14 cellular contexts compared by ENCODE assay signal in the genomic region with DNA sequence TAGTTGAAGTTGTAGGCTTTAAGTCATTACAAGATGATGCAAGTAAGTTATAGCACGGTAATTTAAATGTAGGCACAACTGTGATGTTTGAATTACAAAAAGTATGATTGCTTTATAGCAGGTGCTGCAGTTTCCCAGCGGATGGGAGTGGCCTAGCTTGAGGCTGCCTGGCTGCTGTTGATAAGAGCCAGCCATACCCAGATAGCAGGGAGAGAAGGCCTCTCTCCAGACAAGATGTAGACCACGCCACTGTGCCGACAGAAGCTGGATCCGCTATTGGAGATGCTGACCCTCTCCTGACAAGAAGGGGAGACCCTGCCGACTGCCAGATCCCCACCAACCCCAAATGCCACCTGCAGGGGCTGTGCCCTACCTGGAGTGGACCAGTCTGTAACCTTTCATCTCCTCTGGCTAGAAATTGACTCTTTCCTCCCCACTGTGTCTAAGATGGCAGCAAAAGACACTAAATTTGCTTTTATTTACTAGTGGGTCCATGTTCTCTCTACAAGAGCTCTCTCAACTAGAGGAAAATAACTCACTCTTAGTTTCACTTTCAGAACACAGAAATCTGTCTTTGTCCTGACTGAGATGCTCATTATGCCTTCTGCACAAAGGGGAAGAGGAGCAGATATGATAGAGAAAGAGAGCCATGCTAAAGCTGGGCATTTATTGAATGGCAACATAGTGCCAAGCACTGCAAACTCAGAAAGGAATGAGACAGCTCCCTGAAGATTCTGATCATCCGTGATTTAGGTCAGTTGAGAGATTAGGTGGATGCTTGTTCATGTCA.
A peak's percentile ranks its signal among the peaks of the same experiment; 100 is the strongest.
DNase-seq lines count a peak whose midpoint lies in the region; ATAC-seq and TF ChIP-seq lines count a peak whose summit lies in the region.
"Had no signal": no experiment of that assay in that cellular context is flagged by ENCODE, and none has a peak within 500 bp of the region (broad histone marks: within the 10 kb centered on the region; RNA-seq: fewer than 3 reads in every experiment).

No MANE protein-coding gene starts in this region.

- DNase-seq in right cardiac atrium (no peak), right atrium auricular region (ENCODE audit: low spot score) (no peak), OCI-LY7 (ENCODE audit: low spot score) (peak; percentile 18), body of pancreas (peak; percentile 46 to 77 (median 68)), NAMALWA (ENCODE audit: low spot score) (no peak), dorsolateral prefrontal cortex (no peak)
- DNase-seq: anterior cingulate cortex; KG1; left cardiac atrium; stimulated activated CD4-positive, alpha-beta T cell treated with anti-CD3 and anti-CD28 coated beads, Interleukin-12 subunit alpha, Interleukin-12 subunit beta, amount 100 ng/mL, for 4 hours had no signal

- H4K20me1 ChIP-seq in OCI-LY7 (ENCODE audit: insufficient read depth, low read length): no peaks in the 10 kb centered on the region

- peak overlapping the region; percentile 32; the same call in 1 of the 2 replicates for H3K4me2 ChIP-seq in OCI-LY7 (ENCODE audit: low read length)

- BruUV-seq in OCI-LY7 (replicated peaks; lab: Mats Ljungman, UMichigan): no TSS peak

- H3K36me3 ChIP-seq in right atrium auricular region (no peaks in the 10 kb centered on the region), OCI-LY7 (ENCODE audit: insufficient read depth, low read length) (no peaks in the 10 kb centered on the region), body of pancreas (replicated peaks in 1 of 2; ENCODE audit: insufficient read depth in 1 of 2, low read depth in 2 of 2) (no peaks in the 10 kb centered on the region), thymus (ENCODE audit: control insufficient read depth, insufficient read depth) (no peaks in the 10 kb centered on the region)
- H3K36me3 ChIP-seq: gastroesophageal sphincter, neutrophil had no signal

- H3K4me1 ChIP-seq in right cardiac atrium (ENCODE audit: control insufficient read depth, insufficient read depth, low read length): no peaks in the 10 kb centered on the region
- no peaks in the 10 kb centered on the region for H3K4me1 ChIP-seq in right atrium auricular region
- peaks cover 9% of the 10 kb centered on the region for H3K4me1 ChIP-seq in OCI-LY7 (ENCODE audit: insufficient read depth, low read length, poor library complexity, severe bottlenecking)
- peaks cover 10% of the 10 kb centered on the region for H3K4me1 ChIP-seq in body of pancreas
- H3K4me1 ChIP-seq in thymus (ENCODE audit: control insufficient read depth, insufficient read depth, low read length): peaks cover 14% of the 10 kb centered on the region
- H3K4me1 ChIP-seq: gastroesophageal sphincter had no signal

- H3K9me2 ChIP-seq in OCI-LY7 (ENCODE audit: insufficient read depth, low read length): no peaks in the 10 kb centered on the region

- intact Hi-C loops in right cardiac atrium (cut with DNase I) (no loop called here), OCI-LY7 (cut with micrococcal nuclease; ENCODE audit: unreplicated experiment) (no loop called here), body of pancreas (cut with DNase I) (no loop called here), dorsolateral prefrontal cortex (cut with DNase I) (no loop called here)

- CTCF ChIA-PET in OCI-LY7 (lab: Charles Lee; ENCODE audit: unreplicated experiment): no interaction called here

- H3K4me3 ChIP-seq in right cardiac atrium (ENCODE audit: low read length) (no peak overlapping the region), right atrium auricular region (no peak overlapping the region), OCI-LY7 (ENCODE audit: low read depth, low read length, poor library complexity, severe bottlenecking) (no peak overlapping the region), body of pancreas (no peak overlapping the region), thymus (ENCODE audit: low read length) (peak overlapping the region; percentile 5), dorsolateral prefrontal cortex (no peak overlapping the region)
- H3K4me3 ChIP-seq: gastroesophageal sphincter had no signal

- H3K27me3 ChIP-seq in right cardiac atrium (ENCODE audit: control insufficient read depth, insufficient read depth): no peaks in the 10 kb centered on the region
- no peaks in the 10 kb centered on the region for H3K27me3 ChIP-seq in right atrium auricular region
- no peaks in the 10 kb centered on the region for H3K27me3 ChIP-seq in body of pancreas
- H3K27me3 ChIP-seq in thymus (ENCODE audit: control insufficient read depth, insufficient read depth): no peaks in the 10 kb centered on the region
- H3K27me3 ChIP-seq in dorsolateral prefrontal cortex: no peaks in the 10 kb centered on the region
- H3K27me3 ChIP-seq: gastroesophageal sphincter had no signal

- TF ChIP-seq CTCF in right atrium auricular region (IDR thresholded peaks at IDR 0.05) (no peak), OCI-LY7 (conservative IDR thresholded peaks at IDR 0.05; ENCODE audit: low read length) (no peak), body of pancreas (IDR thresholded peaks at IDR 0.05) (no peak), dorsolateral prefrontal cortex (IDR thresholded peaks at IDR 0.05 in 54 of 56, conservative IDR thresholded peaks at IDR 0.05 in 2 of 56; ENCODE audit: low read depth in 1 of 56, partially characterized antibody in 56 of 56) (no peak)

- POLR2A ChIA-PET in OCI-LY7 (lab: Charles Lee): no interaction called here

- no peak for TF ChIP-seq POLR2A in body of pancreas (IDR thresholded peaks at IDR 0.05)

- H3K27ac ChIP-seq in right cardiac atrium (ENCODE audit: low read length) (no peak overlapping the region), right atrium auricular region (no peak overlapping the region), OCI-LY7 (ENCODE audit: low read depth, low read length, poor library complexity, severe bottlenecking) (no peak overlapping the region), body of pancreas (no peak overlapping the region), thymus (ENCODE audit: low read depth) (peak overlapping the region; percentile 33), dorsolateral prefrontal cortex (peak overlapping the region in 1 of 59 donors; percentile 32)
- H3K27ac ChIP-seq: gastroesophageal sphincter, neutrophil had no signal

- peak overlapping the region; percentile 61; the same call in 1 of the 2 replicates for H2AFZ ChIP-seq in OCI-LY7 (ENCODE audit: low read length)

- H3K9me3 ChIP-seq in right cardiac atrium (ENCODE audit: control insufficient read depth, low read length) (no peaks in the 10 kb centered on the region), right atrium auricular region (peaks cover 0 to 10% of the 10 kb centered on the region in 2 donors), OCI-LY7 (ENCODE audit: low read length) (no peaks in the 10 kb centered on the region), body of pancreas (no peaks in the 10 kb centered on the region), thymus (ENCODE audit: control insufficient read depth) (no peaks in the 10 kb centered on the region)
- H3K9me3 ChIP-seq: neutrophil had no signal

- H3K79me2 ChIP-seq in OCI-LY7 (ENCODE audit: insufficient read depth, low read depth, low read length): no peaks in the 10 kb centered on the region

- peak; percentile 36 to 45 for ATAC-seq in right cardiac atrium
- peak; percentile 75 for ATAC-seq in body of pancreas
- no peak for ATAC-seq in HG02763 (IDR thresholded peaks at IDR 0.05; ENCODE audit: unreplicated experiment)
- ATAC-seq: gastroesophageal sphincter had no signal

- 38% methylated on average over 7 of the region's 7 CpGs for WGBS in right cardiac atrium
- 29 to 33% methylated on average over 6 to 7 of the region's 7 CpGs for WGBS in body of pancreas, 2 donors
- WGBS in thymus: 40% methylated on average over 7 of the region's 7 CpGs

Comparison
In these comparisons a context has a peak if more than half of its experiments do, and no peak if none do; other contexts are left out.
1. DNase-seq: peak in OCI-LY7 (single experiment) and body of pancreas (4 of 4); none in right cardiac atrium (0 of 3), right atrium auricular region (single experiment), NAMALWA (single experiment) and dorsolateral prefrontal cortex (0 of 10).